In genomic region chr14:77276959-77277358, GRCh38 we compare ENCODE assay signal across 6 cellular contexts. TPM values are rescaled to one million over a fixed set of nuclear protein-coding genes. Genes with fewer than 3 reads are reported as not detected.
"Had no signal": no experiment of that assay in that cellular context is flagged by ENCODE, and none has a peak within 500 bp of the region (broad histone marks: within the 10 kb centered on the region; RNA-seq: fewer than 3 reads in every experiment).

No MANE protein-coding gene starts in this region.

- H3K4me3 ChIP-seq: GM23338, K562 had no signal

- DNase-seq: H9, HCEC 1CT, IMR-90 had no signal

- H3K4me2 ChIP-seq: GM23338 had no signal

- H2AFZ ChIP-seq: GM23338 had no signal

RNA-seq across cellular contexts. Expression of gene NGB, which starts 6.0 kb away (rescaled TPM):
- total RNA-seq: HT-29, IMR-90, K562 had no signal
- polyA plus RNA-seq: IMR-90, K562 had no signal
